Comparison of ENCODE assay signal across 20 cellular contexts in the genomic region with DNA sequence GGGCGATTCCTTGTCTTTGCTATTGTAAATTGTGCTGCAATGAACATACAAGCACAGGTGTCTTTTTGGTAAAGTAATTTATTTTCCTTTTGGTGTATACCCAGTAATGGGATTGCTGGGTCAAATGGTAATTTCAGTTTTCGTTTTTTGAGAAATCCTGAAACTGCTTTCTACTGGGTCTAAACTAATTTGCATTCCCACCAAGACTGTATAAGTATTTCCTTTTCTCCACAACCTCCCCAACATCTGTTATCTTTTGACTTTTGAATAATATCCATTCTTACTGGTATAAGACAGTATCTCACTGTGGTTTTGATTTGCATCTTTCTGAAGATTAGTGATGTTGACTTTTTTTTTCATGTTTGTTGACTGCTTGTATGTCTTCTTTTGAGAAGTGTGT.
DNase-seq lines count a peak whose midpoint lies in the region; ATAC-seq lines count a peak whose summit lies in the region.
"Had no signal": no experiment of that assay in that cellular context is flagged by ENCODE, and none has a peak within 500 bp of the region (broad histone marks: within the 10 kb centered on the region; RNA-seq: fewer than 3 reads in every experiment).

No MANE protein-coding gene starts in this region.

- ATAC-seq in GM18907 (IDR thresholded peaks at IDR 0.05; ENCODE audit: unreplicated experiment): peak; percentile 97
- ATAC-seq in GM21423 (IDR thresholded peaks at IDR 0.05; ENCODE audit: unreplicated experiment): peak; percentile 59
- ATAC-seq in HG02970 (IDR thresholded peaks at IDR 0.05; ENCODE audit: low FRiP score, unreplicated experiment): peak; percentile 60
- peak; percentile 74 for ATAC-seq in HG03565 (IDR thresholded peaks at IDR 0.05; ENCODE audit: unreplicated experiment)
- ATAC-seq: left colon had no signal

- DNase-seq in NCI-H1930 (lab: John Stamatoyannopoulos, UW): no peak
- DNase-seq in amniotic stem cell (lab: John Stamatoyannopoulos, UW): no peak
- DNase-seq in NCI-H748 (lab: John Stamatoyannopoulos, UW; ENCODE audit: unreplicated experiment): no peak
- no peak for DNase-seq in activated T-cell treated with anti-CD3 and anti-CD28 coated beads, Interleukin-2, amount 50 U/mL, for 1 hour
- DNase-seq: activated CD4-positive, alpha-beta T cell treated with anti-CD3 and anti-CD28 coated beads for 1 hour; activated naive CD4-positive, alpha-beta T cell treated with anti-CD3 and anti-CD28 coated beads, Interleukin-2, amount 10 ng/mL, durations not matched to agents 7 days and 5 days; Caco-2; dermis blood vessel endothelial cell; DND-41; H9; left colon; NCI-H1092; NCI-H2029; PC-9; SHP77 treated with DMSO at 0.1 percent for 48 hours; substantia nigra had no signal
